In the genomic region with DNA sequence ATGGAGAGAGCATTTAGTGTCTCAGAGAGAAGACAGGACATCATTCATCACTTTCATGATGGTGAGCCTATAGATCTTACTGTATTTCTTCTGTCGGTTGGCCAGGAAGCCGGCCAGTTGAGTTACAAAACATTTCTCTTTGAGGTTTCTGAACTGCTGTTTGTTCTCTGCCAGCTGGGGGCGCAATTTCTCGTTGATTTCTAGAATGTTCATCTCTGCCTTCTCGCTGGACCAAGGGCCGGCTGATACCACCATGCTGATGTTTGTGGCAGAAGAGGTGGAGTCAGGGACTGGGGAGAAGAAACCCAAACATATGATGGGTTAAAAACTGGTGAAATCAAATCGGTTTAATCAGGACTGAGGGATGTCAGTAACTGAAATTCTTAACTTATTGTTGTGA, we compare ENCODE assay signal across 8 cellular contexts. TPM values are rescaled to one million over a fixed set of nuclear protein-coding genes. Genes with fewer than 3 reads are reported as not detected.
DNase-seq lines count a peak whose midpoint lies in the region; ATAC-seq, FAIRE-seq and TF ChIP-seq lines count a peak whose summit lies in the region.
"Not testable (repeated sequence)": the region's sequence is repeated elsewhere in the genome, so short reads cannot be mapped to it uniquely, and the experiment has no call there.

No MANE protein-coding gene starts in this region.

- not testable (repeated sequence) for H3F3A ChIP-seq in SK-N-SH (replicated peaks; ENCODE audit: insufficient read depth)

- TF ChIP-seq EP300 in SK-N-SH (IDR thresholded peaks at IDR 0.05; ENCODE audit: borderline replicate concordance in 1 of 2, low read depth in 1 of 2, low read length in 1 of 2) = not testable (repeated sequence)

- FAIRE-seq in D721Med (lab: Jason Lieb, UNC) = not testable (repeated sequence)

- not testable (repeated sequence) for H4K20me1 ChIP-seq in SK-N-SH (ENCODE audit: insufficient read depth)

- H3K79me2 ChIP-seq in SK-N-SH (ENCODE audit: insufficient read depth) = not testable (repeated sequence)

- H3K4me2 ChIP-seq in SK-N-SH = not testable (repeated sequence)

- H3K9me3 ChIP-seq in SK-N-SH = not testable (repeated sequence)

- peaks cover 25% of the 10 kb centered on the region for H3K4me1 Mint-ChIP-seq in activated CD4-positive, alpha-beta memory T cell treated with anti-CD3 and anti-CD28 coated beads, Interleukin-2, amount 10 ng/mL, durations not matched to agents 7 days and 5 days
- H3K4me1 Mint-ChIP-seq in memory B cell; stimulated activated naive B cell treated with anti-CD40 and anti-IgM and Interleukin-4, amounts not matched to agents 10 μg/mL and 1 μg/mL and 100 μg/mL, for 72 hours: not testable (repeated sequence)

- H3K9me2 ChIP-seq in SK-N-SH = not testable (repeated sequence)

- not testable (repeated sequence) for H3K4me3 ChIP-seq in SK-N-SH (ENCODE audit: low read depth in 2 of 2, low read length in 1 of 2)

- H3K36me3 Mint-ChIP-seq in activated CD4-positive, alpha-beta memory T cell treated with anti-CD3 and anti-CD28 coated beads, Interleukin-2, amount 10 ng/mL, durations not matched to agents 7 days and 5 days (ENCODE audit: low read depth); memory B cell; stimulated activated naive B cell treated with anti-CD40 and anti-IgM and Interleukin-4, amounts not matched to agents 10 μg/mL and 1 μg/mL and 100 μg/mL, for 72 hours: not testable (repeated sequence)

- not testable (repeated sequence) for H3K36me3 ChIP-seq in SK-N-SH (replicated peaks in 1 of 2; ENCODE audit: control insufficient read depth in 1 of 2, insufficient read depth in 2 of 2, low read length in 1 of 2)

- H3K27me3 ChIP-seq in SK-N-SH (ENCODE audit: insufficient read depth) = not testable (repeated sequence)

- not testable (repeated sequence) for TF ChIP-seq RAD21 in SK-N-SH (IDR thresholded peaks at IDR 0.05; ENCODE audit: low read length)

- H3K27ac Mint-ChIP-seq in activated CD4-positive, alpha-beta memory T cell treated with anti-CD3 and anti-CD28 coated beads, Interleukin-2, amount 10 ng/mL, durations not matched to agents 7 days and 5 days; memory B cell; stimulated activated naive B cell treated with anti-CD40 and anti-IgM and Interleukin-4, amounts not matched to agents 10 μg/mL and 1 μg/mL and 100 μg/mL, for 72 hours: not testable (repeated sequence)

- POLR2A ChIA-PET in SK-N-SH (lab: Yijun Ruan, JAX); activated CD4-positive, alpha-beta memory T cell treated with anti-CD3 and anti-CD28 coated beads, Interleukin-2, amount 10 ng/mL, durations not matched to agents 7 days and 5 days (lab: Charles Lee): not testable (repeated sequence)

- not testable (repeated sequence) for H3K4me1 ChIP-seq in SK-N-SH (ENCODE audit: control insufficient read depth in 1 of 2, insufficient read depth in 2 of 2, low read depth in 1 of 2, low read length in 1 of 2)

- H3K27me3 Mint-ChIP-seq in activated CD4-positive, alpha-beta memory T cell treated with anti-CD3 and anti-CD28 coated beads, Interleukin-2, amount 10 ng/mL, durations not matched to agents 7 days and 5 days; memory B cell; stimulated activated naive B cell treated with anti-CD40 and anti-IgM and Interleukin-4, amounts not matched to agents 10 μg/mL and 1 μg/mL and 100 μg/mL, for 72 hours: not testable (repeated sequence)

- H2AFZ ChIP-seq in SK-N-SH (ENCODE audit: low read depth) = not testable (repeated sequence)

- CTCF ChIA-PET in SK-N-SH (lab: Yijun Ruan, JAX); activated CD4-positive, alpha-beta memory T cell treated with anti-CD3 and anti-CD28 coated beads, Interleukin-2, amount 10 ng/mL, durations not matched to agents 7 days and 5 days (lab: Charles Lee): not testable (repeated sequence)

- H3K9me3 Mint-ChIP-seq in activated CD4-positive, alpha-beta memory T cell treated with anti-CD3 and anti-CD28 coated beads, Interleukin-2, amount 10 ng/mL, durations not matched to agents 7 days and 5 days; memory B cell; stimulated activated naive B cell treated with anti-CD40 and anti-IgM and Interleukin-4, amounts not matched to agents 10 μg/mL and 1 μg/mL and 100 μg/mL, for 72 hours: not testable (repeated sequence)

- ATAC-seq in memory B cell (ENCODE audit: low read depth); stimulated activated naive B cell treated with anti-CD40 and anti-IgM and Interleukin-4, amounts not matched to agents 10 μg/mL and 1 μg/mL and 100 μg/mL, for 72 hours (replicated peaks): not testable (repeated sequence)

- H3K4me3 Mint-ChIP-seq in activated CD4-positive, alpha-beta memory T cell treated with anti-CD3 and anti-CD28 coated beads, Interleukin-2, amount 10 ng/mL, durations not matched to agents 7 days and 5 days; memory B cell; stimulated activated naive B cell treated with anti-CD40 and anti-IgM and Interleukin-4, amounts not matched to agents 10 μg/mL and 1 μg/mL and 100 μg/mL, for 72 hours: not testable (repeated sequence)

- TF ChIP-seq CTCF in D721Med (IDR thresholded peaks at IDR 0.05; ENCODE audit: insufficient read depth, missing control alignments) (peak; percentile 25), SK-N-SH (IDR thresholded peaks at IDR 0.05) (peak; percentile 67)

- not testable (repeated sequence) for DNase-seq in D721Med (ENCODE audit: insufficient read length, low spot score); SK-N-SH
- peak; percentile 64 for DNase-seq in activated CD4-positive, alpha-beta memory T cell treated with anti-CD3 and anti-CD28 coated beads, Interleukin-2, amount 10 ng/mL, durations not matched to agents 7 days and 5 days
- peak; percentile 8 for DNase-seq in activated T-helper 9 cell treated with anti-CD3 and anti-CD28 coated beads, Interleukin-2, amount 50 U/mL, for 16 hours (ENCODE audit: low read depth)
- peak; percentile 12 for DNase-seq in effector CD4-positive, alpha-beta T cell
- DNase-seq in memory B cell (ENCODE audit: low spot score in 2 of 2) = peak; percentile 16 to 28
- DNase-seq in stimulated activated CD4-positive, alpha-beta T cell treated with anti-CD3 and anti-CD28 coated beads, Interleukin-2, amount 100 ng/mL, for 48 hours = peak; percentile 41 to 52
- peak; percentile 9 for DNase-seq in stimulated activated naive B cell treated with anti-CD40 and anti-IgM and Interleukin-4, amounts not matched to agents 10 μg/mL and 1 μg/mL and 100 μg/mL, for 72 hours

- 12% methylated on average over 7 of the region's 7 CpGs for WGBS in SK-N-SH (ENCODE audit: low lambda C conversion rate)

- not testable (repeated sequence) for H3K27ac ChIP-seq in SK-N-SH (ENCODE audit: low read depth in 2 of 2, low read length in 1 of 2)

- not testable (repeated sequence) for H3K9ac ChIP-seq in SK-N-SH

RNA-seq across cellular contexts. Expression of a gene that starts 17.0 kb away (rescaled TPM):
- 10.5 and 15.2 TPM in 2 replicates for polyA plus RNA-seq in SK-N-SH (2012; rRNA removed)
- 10.5 and 10.9 TPM in 2 replicates for polyA plus RNA-seq in SK-N-SH (2012; cell fraction: cytosol; rRNA removed)
- 18.4 and 35.4 TPM in 2 replicates for polyA plus RNA-seq in SK-N-SH (2012; cell fraction: nucleus; rRNA removed)
- total RNA-seq in activated CD4-positive, alpha-beta memory T cell treated with anti-CD3 and anti-CD28 coated beads, Interleukin-2, amount 10 ng/mL, durations not matched to agents 7 days and 5 days = 10 to 100 TPM; 25.6 to 31.9 TPM
